In genomic region chr9:89661956-89662717, GRCh38 we compare ENCODE assay signal across 1 cellular context.
TF ChIP-seq lines count a peak whose summit lies in the region.

No MANE protein-coding gene starts in this region.

TF ChIP-seq in HEK293, 187 proteins besides CTCF, POLR2A, EP300 and RAD21 (continued from another document):
- TF ChIP-seq, protein P1, sequence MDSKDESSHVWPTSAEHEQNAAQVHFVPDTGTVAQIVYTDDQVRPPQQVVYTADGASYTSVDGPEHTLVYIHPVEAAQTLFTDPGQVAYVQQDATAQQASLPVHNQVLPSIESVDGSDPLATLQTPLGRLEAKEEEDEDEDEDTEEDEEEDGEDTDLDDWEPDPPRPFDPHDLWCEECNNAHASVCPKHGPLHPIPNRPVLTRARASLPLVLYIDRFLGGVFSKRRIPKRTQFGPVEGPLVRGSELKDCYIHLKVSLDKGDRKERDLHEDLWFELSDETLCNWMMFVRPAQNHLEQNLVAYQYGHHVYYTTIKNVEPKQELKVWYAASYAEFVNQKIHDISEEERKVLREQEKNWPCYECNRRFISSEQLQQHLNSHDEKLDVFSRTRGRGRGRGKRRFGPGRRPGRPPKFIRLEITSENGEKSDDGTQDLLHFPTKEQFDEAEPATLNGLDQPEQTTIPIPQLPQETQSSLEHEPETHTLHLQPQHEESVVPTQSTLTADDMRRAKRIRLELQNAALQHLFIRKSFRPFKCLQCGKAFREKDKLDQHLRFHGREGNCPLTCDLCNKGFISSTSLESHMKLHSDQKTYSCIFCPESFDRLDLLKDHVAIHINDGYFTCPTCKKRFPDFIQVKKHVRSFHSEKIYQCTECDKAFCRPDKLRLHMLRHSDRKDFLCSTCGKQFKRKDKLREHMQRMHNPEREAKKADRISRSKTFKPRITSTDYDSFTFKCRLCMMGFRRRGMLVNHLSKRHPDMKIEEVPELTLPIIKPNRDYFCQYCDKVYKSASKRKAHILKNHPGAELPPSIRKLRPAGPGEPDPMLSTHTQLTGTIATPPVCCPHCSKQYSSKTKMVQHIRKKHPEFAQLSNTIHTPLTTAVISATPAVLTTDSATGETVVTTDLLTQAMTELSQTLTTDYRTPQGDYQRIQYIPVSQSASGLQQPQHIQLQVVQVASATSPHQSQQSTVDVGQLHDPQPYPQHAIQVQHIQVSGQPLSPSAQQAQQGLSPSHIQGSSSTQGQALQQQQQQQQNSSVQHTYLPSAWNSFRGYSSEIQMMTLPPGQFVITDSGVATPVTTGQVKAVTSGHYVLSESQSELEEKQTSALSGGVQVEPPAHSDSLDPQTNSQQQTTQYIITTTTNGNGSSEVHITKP (tag by site-specific recombination; IDR thresholded peaks at IDR 0.05) = peak; percentile 65
- TF ChIP-seq, protein P2, sequence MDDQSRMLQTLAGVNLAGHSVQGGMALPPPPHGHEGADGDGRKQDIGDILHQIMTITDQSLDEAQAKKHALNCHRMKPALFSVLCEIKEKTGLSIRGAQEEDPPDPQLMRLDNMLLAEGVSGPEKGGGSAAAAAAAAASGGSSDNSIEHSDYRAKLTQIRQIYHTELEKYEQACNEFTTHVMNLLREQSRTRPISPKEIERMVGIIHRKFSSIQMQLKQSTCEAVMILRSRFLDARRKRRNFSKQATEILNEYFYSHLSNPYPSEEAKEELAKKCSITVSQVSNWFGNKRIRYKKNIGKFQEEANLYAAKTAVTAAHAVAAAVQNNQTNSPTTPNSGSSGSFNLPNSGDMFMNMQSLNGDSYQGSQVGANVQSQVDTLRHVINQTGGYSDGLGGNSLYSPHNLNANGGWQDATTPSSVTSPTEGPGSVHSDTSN (CRISPR knock-in tag; IDR thresholded peaks at IDR 0.05) = peak; percentile 98
- TF ChIP-seq, protein P3, sequence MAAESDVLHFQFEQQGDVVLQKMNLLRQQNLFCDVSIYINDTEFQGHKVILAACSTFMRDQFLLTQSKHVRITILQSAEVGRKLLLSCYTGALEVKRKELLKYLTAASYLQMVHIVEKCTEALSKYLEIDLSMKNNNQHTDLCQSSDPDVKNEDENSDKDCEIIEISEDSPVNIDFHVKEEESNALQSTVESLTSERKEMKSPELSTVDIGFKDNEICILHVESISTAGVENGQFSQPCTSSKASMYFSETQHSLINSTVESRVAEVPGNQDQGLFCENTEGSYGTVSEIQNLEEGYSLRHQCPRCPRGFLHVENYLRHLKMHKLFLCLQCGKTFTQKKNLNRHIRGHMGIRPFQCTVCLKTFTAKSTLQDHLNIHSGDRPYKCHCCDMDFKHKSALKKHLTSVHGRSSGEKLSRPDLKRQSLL (tag by site-specific recombination; IDR thresholded peaks at IDR 0.05) = peak; percentile 54
- TF ChIP-seq, protein P4, sequence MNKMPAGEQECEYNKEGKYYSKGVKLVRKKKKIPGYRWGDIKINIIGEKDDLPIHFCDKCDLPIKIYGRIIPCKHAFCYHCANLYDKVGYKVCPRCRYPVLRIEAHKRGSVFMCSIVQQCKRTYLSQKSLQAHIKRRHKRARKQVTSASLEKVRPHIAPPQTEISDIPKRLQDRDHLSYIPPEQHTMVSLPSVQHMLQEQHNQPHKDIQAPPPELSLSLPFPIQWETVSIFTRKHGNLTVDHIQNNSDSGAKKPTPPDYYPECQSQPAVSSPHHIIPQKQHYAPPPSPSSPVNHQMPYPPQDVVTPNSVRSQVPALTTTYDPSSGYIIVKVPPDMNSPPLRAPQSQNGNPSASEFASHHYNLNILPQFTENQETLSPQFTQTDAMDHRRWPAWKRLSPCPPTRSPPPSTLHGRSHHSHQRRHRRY (tag by site-specific recombination; IDR thresholded peaks at IDR 0.05) = no peak
- TF ChIP-seq, protein P5, sequence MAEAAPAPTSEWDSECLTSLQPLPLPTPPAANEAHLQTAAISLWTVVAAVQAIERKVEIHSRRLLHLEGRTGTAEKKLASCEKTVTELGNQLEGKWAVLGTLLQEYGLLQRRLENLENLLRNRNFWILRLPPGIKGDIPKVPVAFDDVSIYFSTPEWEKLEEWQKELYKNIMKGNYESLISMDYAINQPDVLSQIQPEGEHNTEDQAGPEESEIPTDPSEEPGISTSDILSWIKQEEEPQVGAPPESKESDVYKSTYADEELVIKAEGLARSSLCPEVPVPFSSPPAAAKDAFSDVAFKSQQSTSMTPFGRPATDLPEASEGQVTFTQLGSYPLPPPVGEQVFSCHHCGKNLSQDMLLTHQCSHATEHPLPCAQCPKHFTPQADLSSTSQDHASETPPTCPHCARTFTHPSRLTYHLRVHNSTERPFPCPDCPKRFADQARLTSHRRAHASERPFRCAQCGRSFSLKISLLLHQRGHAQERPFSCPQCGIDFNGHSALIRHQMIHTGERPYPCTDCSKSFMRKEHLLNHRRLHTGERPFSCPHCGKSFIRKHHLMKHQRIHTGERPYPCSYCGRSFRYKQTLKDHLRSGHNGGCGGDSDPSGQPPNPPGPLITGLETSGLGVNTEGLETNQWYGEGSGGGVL (tag by site-specific recombination; IDR thresholded peaks at IDR 0.05) = no peak
- 0 out of 2 replicates have a peak, but pooled peaks have one; percentile 27 for TF ChIP-seq ZNF449 (tag by site-specific recombination; IDR thresholded peaks at IDR 0.05)
- no peak for TF ChIP-seq ZNF791 (tag by site-specific recombination; IDR thresholded peaks at IDR 0.05)
